In genomic region chr7:6139189-6139996, GRCh38 we compare ENCODE assay signal across 16 cellular contexts. TPM values are rescaled to one million over a fixed set of nuclear protein-coding genes. Genes with fewer than 3 reads are reported as not detected.
DNase-seq lines count a peak whose midpoint lies in the region; ATAC-seq and TF ChIP-seq lines count a peak whose summit lies in the region.
"Had no signal": no experiment of that assay in that cellular context is flagged by ENCODE, and none has a peak within 500 bp of the region (broad histone marks: within the 10 kb centered on the region; RNA-seq: fewer than 3 reads in every experiment).

No MANE protein-coding gene starts in this region.

- 68 to 76% (median 74%) methylated on average over 17 of the region's 17 CpGs for WGBS in heart left ventricle, 4 donors

- no peak for TF ChIP-seq POLR2A in heart left ventricle (IDR thresholded peaks at IDR 0.05)

- H3K9me3 ChIP-seq in heart left ventricle: no peaks in the 10 kb centered on the region
- H3K9me3 ChIP-seq in left ventricle myocardium inferior (replicated peaks): no peaks in the 10 kb centered on the region
- H3K9me3 ChIP-seq in effector memory CD4-positive, alpha-beta T cell (ENCODE audit: control insufficient read depth, low read length): no peaks in the 10 kb centered on the region
- H3K9me3 ChIP-seq: Caco-2, esophagus squamous epithelium had no signal

- peak overlapping the region in 1 of 12 donors; percentile 18 for H3K27ac ChIP-seq in heart left ventricle
- no peak overlapping the region for H3K27ac ChIP-seq in left ventricle myocardium inferior (replicated peaks)
- peak overlapping the region; percentile 8 for H3K27ac ChIP-seq in temporal lobe (ENCODE audit: low read depth, low read length)
- H3K27ac ChIP-seq in dorsolateral prefrontal cortex: peak overlapping the region in 18 of 59 donors; percentile 5 to 63 (median 30)
- H3K27ac ChIP-seq in effector memory CD4-positive, alpha-beta T cell (ENCODE audit: insufficient read depth, low read length, poor library complexity, severe bottlenecking): no peak overlapping the region
- H3K27ac ChIP-seq: esophagus squamous epithelium had no signal

- no peak overlapping the region for H3K4me3 ChIP-seq in heart left ventricle
- no peak overlapping the region for H3K4me3 ChIP-seq in left ventricle myocardium inferior
- H3K4me3 ChIP-seq in dorsolateral prefrontal cortex: no peak overlapping the region
- H3K4me3 ChIP-seq in effector memory CD4-positive, alpha-beta T cell (ENCODE audit: insufficient read depth, low read depth, low read length, poor library complexity, severe bottlenecking): no peak overlapping the region
- H3K4me3 ChIP-seq: esophagus squamous epithelium had no signal

- H3K27me3 ChIP-seq in heart left ventricle: no peaks in the 10 kb centered on the region
- H3K27me3 ChIP-seq in left ventricle myocardium inferior (ENCODE audit: low read depth): no peaks in the 10 kb centered on the region
- H3K27me3 ChIP-seq in dorsolateral prefrontal cortex: no peaks in the 10 kb centered on the region
- no peaks in the 10 kb centered on the region for H3K27me3 ChIP-seq in effector memory CD4-positive, alpha-beta T cell (replicated peaks; ENCODE audit: control insufficient read depth, insufficient read depth, low read length, poor library complexity, severe bottlenecking)
- H3K27me3 ChIP-seq: esophagus squamous epithelium had no signal

- TF ChIP-seq CTCF in heart left ventricle (IDR thresholded peaks at IDR 0.05): no peak
- TF ChIP-seq CTCF in left ventricle myocardium inferior (IDR thresholded peaks at IDR 0.05; ENCODE audit: borderline replicate concordance): no peak
- TF ChIP-seq CTCF in dorsolateral prefrontal cortex (IDR thresholded peaks at IDR 0.05 in 54 of 56, conservative IDR thresholded peaks at IDR 0.05 in 2 of 56; ENCODE audit: low read depth in 1 of 56, partially characterized antibody in 56 of 56): no peak

- H3K4me1 ChIP-seq in heart left ventricle (peaks cover 0 to 10% (median 0%) of the 10 kb centered on the region in 12 donors), left ventricle myocardium inferior (no peaks in the 10 kb centered on the region)
- no peaks in the 10 kb centered on the region for H3K4me1 ChIP-seq in effector memory CD4-positive, alpha-beta T cell (ENCODE audit: control insufficient read depth, insufficient read depth, low read length, poor library complexity, severe bottlenecking)
- H3K4me1 ChIP-seq: Caco-2, esophagus squamous epithelium had no signal

- DNase-seq in heart left ventricle (no peak), left ventricle myocardium inferior (no peak), NOMO-1 treated with DMSO at 0.1 percent for 48 hours (lab: John Stamatoyannopoulos, UW; ENCODE audit: unreplicated experiment) (peak; percentile 85), globus pallidus (ENCODE audit: low spot score) (peak; percentile 33), dorsolateral prefrontal cortex (no peak), inferior parietal cortex (ENCODE audit: extremely low spot score) (no peak)
- DNase-seq in effector memory CD4-positive, alpha-beta T cell: no peak
- DNase-seq: activated naive CD4-positive, alpha-beta T cell treated with anti-CD3 and anti-CD28 coated beads, Interleukin-2, amount 50 U/mL, for 16 hours; Caco-2; esophagus squamous epithelium; glutamatergic neuron; HCEC 1CT; mesendoderm; NCI-H187 treated with DMSO at 0.1 percent for 48 hours; NCI-H510A treated with DMSO at 0.1 percent for 48 hours had no signal

- peak in 3 of 4 donors; percentile 31 to 61 (median 39) for ATAC-seq in heart left ventricle

- intact Hi-C loops in heart left ventricle (cut with DNase I): no loop called here
- intact Hi-C loops in left ventricle myocardium inferior (cut with micrococcal nuclease): no loop called here
- intact Hi-C loops in dorsolateral prefrontal cortex (cut with DNase I): no loop called here

- H3K36me3 ChIP-seq in heart left ventricle (peaks cover 0 to 87% (median 82%) of the 10 kb centered on the region in 9 donors), left ventricle myocardium inferior (peaks cover 56% of the 10 kb centered on the region)
- H3K36me3 ChIP-seq in effector memory CD4-positive, alpha-beta T cell (ENCODE audit: control insufficient read depth, insufficient read depth, low read length): peaks cover 57% of the 10 kb centered on the region

RNA-seq across cellular contexts. Expression of gene USP42, which starts 34.6 kb away (rescaled TPM):
- total RNA-seq in heart left ventricle: 1 to 10 TPM; 3.7 to 6.9 (median 4.9) TPM
- 1 to 10 TPM; 2.0 to 3.7 TPM for polyA plus RNA-seq in heart left ventricle
- total RNA-seq in left ventricle myocardium inferior: 4.0 TPM
- total RNA-seq in temporal lobe: 11.8 TPM
- total RNA-seq in dorsolateral prefrontal cortex: 10 to 100 TPM; 10.8 to 20.1 (median 14.7) TPM

Comparison
In these comparisons a context has a peak if more than half of its experiments do, and no peak if none do; other contexts are left out.
1. DNase-seq: peak in NOMO-1 treated with DMSO at 0.1 percent for 48 hours (single experiment) and globus pallidus (single experiment); none in heart left ventricle (0 of 5), left ventricle myocardium inferior (single experiment), dorsolateral prefrontal cortex (0 of 10), inferior parietal cortex (single experiment) and effector memory CD4-positive, alpha-beta T cell (0 of 3).